8 cellular contexts compared by ENCODE assay signal in the genomic region with DNA sequence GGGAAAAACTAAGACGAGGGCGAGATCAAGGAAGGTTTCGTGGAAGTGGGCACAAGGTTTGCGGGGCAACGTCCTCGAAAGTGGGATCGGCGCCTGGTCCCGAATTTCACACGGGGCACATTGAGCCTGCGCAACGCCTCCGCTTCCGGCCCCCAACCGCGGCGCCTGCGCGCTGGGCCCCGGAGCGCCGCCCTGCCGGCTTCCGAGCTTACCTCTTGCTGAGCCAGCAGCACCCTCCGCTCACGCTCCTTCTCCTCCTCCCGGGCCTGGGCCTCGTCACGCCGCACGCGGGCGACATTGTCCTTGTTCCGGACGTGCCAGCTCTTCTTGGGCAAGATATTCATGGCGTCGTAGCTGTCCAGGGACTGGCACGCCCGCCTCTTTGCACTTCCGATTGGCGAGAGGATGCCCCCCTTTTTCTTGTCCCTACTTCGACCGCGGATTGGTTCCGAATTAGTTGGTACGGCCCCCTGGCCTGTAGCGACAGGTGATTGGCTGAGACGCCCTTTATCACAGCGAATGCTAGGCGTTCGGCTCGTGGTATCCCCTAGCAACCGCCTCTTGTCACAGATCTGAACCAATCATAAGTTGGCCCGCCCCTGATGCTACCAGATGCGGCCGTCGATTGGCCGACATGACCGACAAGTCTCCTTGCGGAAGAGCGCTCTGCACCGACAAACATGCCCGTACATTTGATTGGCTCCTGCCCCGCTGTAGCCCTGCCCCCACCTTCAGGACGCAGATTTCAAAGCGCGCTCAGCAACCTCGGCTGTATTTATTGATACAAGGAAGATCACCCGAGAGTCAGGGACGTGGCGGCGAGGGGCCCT.
A peak's percentile ranks its signal among the peaks of the same experiment; 100 is the strongest.
DNase-seq lines count a peak whose midpoint lies in the region; ATAC-seq and TF ChIP-seq lines count a peak whose summit lies in the region.

A gene (minus strand): TSS at position 370 of the 830 bp plus-strand sequence. CDS start 26 bp downstream, at position 344.

- peak within 1 kb of the TSS; percentile 94 for H3K4me3 Mint-ChIP-seq in central memory CD8-positive, alpha-beta T cell

- DNase-seq in AG09309 (ENCODE audit: low read depth) (peak; percentile 100), NCI-H226 (peak; percentile 100), iris pigment epithelial cell (ENCODE audit: low read depth) (peak; percentile 100)
- DNase-seq in activated CD4-positive, CD25-positive, alpha-beta regulatory T cell (lab: John Stamatoyannopoulos, UW): peak; percentile 85 to 97 (median 93)
- DNase-seq in central memory CD8-positive, alpha-beta T cell (ENCODE audit: low spot score in 2 of 2): peak; percentile 91 to 99
- peak; percentile 97 for DNase-seq in stimulated activated CD4-positive, alpha-beta T cell treated with anti-CD3 and anti-CD28 coated beads, Interleukin-12 subunit alpha, Interleukin-12 subunit beta, amount 100 ng/mL, for 24 hours (ENCODE audit: low read depth in 2 of 2)

- H3K4me1 Mint-ChIP-seq in central memory CD8-positive, alpha-beta T cell: peaks cover 64% of the 10 kb centered on the region

- no peaks in the 10 kb centered on the region for H3K9me3 Mint-ChIP-seq in central memory CD8-positive, alpha-beta T cell

- peak within 1 kb of the TSS; percentile 59 for H3K4me3 ChIP-seq in AG09309 (ENCODE audit: control insufficient read depth, low read depth, low read length)

- peak; percentile 22 for TF ChIP-seq CTCF in AG09309 (IDR thresholded peaks at IDR 0.05; ENCODE audit: control insufficient read depth, insufficient read depth, low read depth, low read length, missing control alignments)

- H3K27ac Mint-ChIP-seq in central memory CD8-positive, alpha-beta T cell (ENCODE audit: low read depth): peak within 1 kb of the TSS; percentile 99

- in situ Hi-C loops in GM18951 (cut with MboI; ENCODE audit: low sequenced_read_pairs, unreplicated experiment): no loop called here

- peak; percentile 87 for ATAC-seq in HG03196 (IDR thresholded peaks at IDR 0.05; ENCODE audit: unreplicated experiment)
- peak; percentile 95 for ATAC-seq in central memory CD8-positive, alpha-beta T cell (replicated peaks; ENCODE audit: extremely low read depth, poor library complexity, severe bottlenecking)

- no peaks in the 10 kb centered on the region for H3K27me3 Mint-ChIP-seq in central memory CD8-positive, alpha-beta T cell

- peaks cover 47% of the 10 kb centered on the region for H3K36me3 Mint-ChIP-seq in central memory CD8-positive, alpha-beta T cell (ENCODE audit: insufficient read depth)

- TF ChIP-seq POLR2A in GM18951 (IDR thresholded peaks at IDR 0.05; ENCODE audit: extremely low read depth, insufficient read depth, insufficient read length): peak; percentile 86

Comparison
In these comparisons a context has a peak if more than half of its experiments do, and no peak if none do; other contexts are left out.
1. Peak in every context shown above with its lines: DNase-seq, ATAC-seq and H3K4me3 ChIP-seq.